In the genomic region with DNA sequence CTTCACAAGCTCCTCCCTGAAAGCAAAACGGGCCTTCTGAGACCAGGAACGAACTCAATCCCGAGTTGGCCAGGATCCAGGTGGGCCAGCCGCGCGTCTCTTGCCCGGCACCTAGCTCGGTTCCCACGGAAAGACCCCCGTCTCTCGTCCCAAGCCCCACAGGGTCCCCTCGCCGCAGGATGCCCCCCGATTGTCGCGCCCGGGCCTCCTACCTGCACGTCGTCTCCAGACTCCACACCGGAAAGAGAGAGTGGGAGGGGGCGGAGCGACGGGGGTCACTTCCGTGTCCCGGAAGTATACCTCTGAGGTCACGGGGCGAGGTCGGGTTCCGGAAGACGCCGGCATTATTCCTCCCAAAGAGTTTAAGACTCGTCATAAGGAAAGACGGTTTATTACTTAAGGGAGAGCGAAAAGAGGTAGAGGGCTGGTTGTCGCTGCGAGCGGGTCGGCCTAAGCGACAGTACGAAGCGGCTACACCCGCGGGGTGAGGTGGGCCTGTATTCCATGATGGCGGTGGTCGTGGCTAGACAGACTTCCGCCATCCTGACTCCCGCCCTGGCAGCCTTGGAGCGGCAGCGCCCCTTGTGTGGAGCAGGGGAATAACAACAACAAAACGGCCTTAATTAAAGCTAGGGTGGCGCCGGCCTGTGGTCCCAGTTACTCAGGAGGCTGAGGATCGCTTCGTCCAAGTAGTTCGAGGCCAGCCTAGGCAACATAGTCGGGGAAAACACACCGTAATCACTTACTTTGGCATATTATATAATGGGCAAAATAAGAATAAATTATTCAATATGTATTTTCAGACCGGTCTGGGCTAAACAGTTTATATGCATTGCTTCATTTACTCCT, we compare ENCODE assay signal across 8 cellular contexts. TPM values are rescaled to one million over a fixed set of nuclear protein-coding genes. Genes with fewer than 3 reads are reported as not detected.
DNase-seq lines count a peak whose midpoint lies in the region; ATAC-seq, FAIRE-seq and TF ChIP-seq lines count a peak whose summit lies in the region.

A gene (minus strand): TSS at position 249 of the 849 bp plus-strand sequence. CDS start 2,006 bp downstream, outside the sequence.

- no peaks in the 10 kb centered on the region for H3K27me3 ChIP-seq in bronchial epithelial cell (ENCODE audit: control insufficient read depth, insufficient read depth, low read length)

- H3K4me3 ChIP-seq in WI38 (ENCODE audit: low read depth, low read length) (peak within 1 kb of the TSS; percentile 73), bronchial epithelial cell (ENCODE audit: low read depth, low read length) (peak within 1 kb of the TSS; percentile 62)

- peak; percentile 90 for DNase-seq in AG08396 (ENCODE audit: low spot score)
- peak; percentile 89 for DNase-seq in NCI-H2227 (lab: John Stamatoyannopoulos, UW; ENCODE audit: unreplicated experiment)
- peak; percentile 89 for DNase-seq in bronchial epithelial cell (ENCODE audit: low read depth)
- DNase-seq in iris pigment epithelial cell (ENCODE audit: low read depth) = peak; percentile 95
- DNase-seq in stimulated activated CD4-positive, alpha-beta T cell treated with anti-CD3 and anti-CD28 coated beads, Interleukin-12 subunit alpha, Interleukin-12 subunit beta, amount 100 ng/mL, for 4 hours = peak; percentile 92

- peak; percentile 93 for ATAC-seq in GM18907 (IDR thresholded peaks at IDR 0.05; ENCODE audit: unreplicated experiment)
- ATAC-seq in HG03159 (IDR thresholded peaks at IDR 0.05; ENCODE audit: unreplicated experiment) = peak; percentile 89

- no peak for FAIRE-seq in bronchial epithelial cell (lab: Jason Lieb, UNC)

- H3K36me3 ChIP-seq in bronchial epithelial cell (ENCODE audit: control insufficient read depth, insufficient read depth, low read length) = peaks cover 28% of the 10 kb centered on the region

- TF ChIP-seq CTCF in WI38 (IDR thresholded peaks at IDR 0.05; ENCODE audit: low read depth, low read length) (peak; percentile 70), bronchial epithelial cell (IDR thresholded peaks at IDR 0.05; ENCODE audit: insufficient read depth, low read length, severe bottlenecking) (peak; percentile 81)

RNA-seq across cellular contexts. Expression of the gene that starts here (rescaled TPM):
- 5,672 and 8,789 TPM in 2 replicates for total RNA-seq in bronchial epithelial cell

Comparison
In these comparisons a context has a peak if more than half of its experiments do, and no peak if none do; other contexts are left out.
1. Peak in every context shown above with its lines: DNase-seq, ATAC-seq and H3K4me3 ChIP-seq.